Comparison of ENCODE assay signal across 8 cellular contexts in the genomic region with DNA sequence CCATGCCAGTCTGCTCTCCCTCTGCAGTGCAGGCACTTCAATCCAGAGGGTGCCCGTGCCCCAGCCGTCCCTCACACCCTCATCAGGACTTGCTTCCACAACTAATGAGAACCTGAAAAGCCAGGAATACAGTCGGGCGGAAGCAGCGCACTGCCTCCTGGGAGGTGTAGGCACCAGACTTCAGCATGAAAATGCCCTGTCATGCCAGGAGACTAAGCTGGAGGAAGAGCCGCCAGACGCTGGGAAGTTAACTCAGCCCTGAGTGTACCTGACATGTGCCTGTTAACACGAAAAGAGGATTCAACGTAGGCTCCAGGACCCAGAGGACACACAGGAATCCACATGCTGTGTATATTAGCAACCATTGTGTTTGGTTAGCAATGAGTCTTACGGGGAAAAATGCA. TPM values are rescaled to one million over a fixed set of nuclear protein-coding genes. Genes with fewer than 3 reads are reported as not detected.
A peak's percentile ranks its signal among the peaks of the same experiment; 100 is the strongest.
DNase-seq lines count a peak whose midpoint lies in the region; ATAC-seq, FAIRE-seq and TF ChIP-seq lines count a peak whose summit lies in the region.

No MANE protein-coding gene starts in this region.

- H3K27me3 Mint-ChIP-seq in stimulated activated naive B cell treated with anti-CD40 and anti-IgM and Interleukin-4, amounts not matched to agents 10 μg/mL and 1 μg/mL and 100 μg/mL, for 72 hours = peaks cover 6 to 17% of the 10 kb centered on the region in 2 donors

- H3K36me3 Mint-ChIP-seq in stimulated activated naive B cell treated with anti-CD40 and anti-IgM and Interleukin-4, amounts not matched to agents 10 μg/mL and 1 μg/mL and 100 μg/mL, for 72 hours = peaks cover 3 to 4% of the 10 kb centered on the region in 2 donors

- FAIRE-seq in bronchial epithelial cell (lab: Jason Lieb, UNC) = no peak

- peaks cover 13 to 23% of the 10 kb centered on the region in 2 donors for H3K4me1 Mint-ChIP-seq in stimulated activated naive B cell treated with anti-CD40 and anti-IgM and Interleukin-4, amounts not matched to agents 10 μg/mL and 1 μg/mL and 100 μg/mL, for 72 hours

- peak overlapping the region; percentile 60 for H3K27ac Mint-ChIP-seq in stimulated activated naive B cell treated with anti-CD40 and anti-IgM and Interleukin-4, amounts not matched to agents 10 μg/mL and 1 μg/mL and 100 μg/mL, for 72 hours

- H3K4me3 ChIP-seq in bronchial epithelial cell (ENCODE audit: low read depth, low read length) = no peak overlapping the region

- H3K9me3 Mint-ChIP-seq in stimulated activated naive B cell treated with anti-CD40 and anti-IgM and Interleukin-4, amounts not matched to agents 10 μg/mL and 1 μg/mL and 100 μg/mL, for 72 hours = peaks cover 0 to 7% of the 10 kb centered on the region in 2 donors

- DNase-seq in HPDE6-E6E7 (ENCODE audit: extremely low spot score) (peak; percentile 59), bronchial epithelial cell (ENCODE audit: low read depth) (peak; percentile 83), kidney glomerular epithelial cell (lab: John Stamatoyannopoulos, UW) (peak; percentile 21), NCI-H2227 treated with DMSO at 0.1 percent for 48 hours (lab: John Stamatoyannopoulos, UW) (no peak), GM10266 (ENCODE audit: extremely low spot score) (no peak), GM20000 (ENCODE audit: low spot score) (no peak)
- no peak for DNase-seq in stimulated activated naive B cell treated with anti-CD40 and anti-IgM and Interleukin-4, amounts not matched to agents 10 μg/mL and 1 μg/mL and 100 μg/mL, for 72 hours

- ATAC-seq in stimulated activated naive B cell treated with anti-CD40 and anti-IgM and Interleukin-4, amounts not matched to agents 10 μg/mL and 1 μg/mL and 100 μg/mL, for 72 hours (replicated peaks) = peak; percentile 46 to 58
- ATAC-seq in HG03175 (IDR thresholded peaks at IDR 0.05; ENCODE audit: unreplicated experiment) = no peak

- H3K4me3 Mint-ChIP-seq in stimulated activated naive B cell treated with anti-CD40 and anti-IgM and Interleukin-4, amounts not matched to agents 10 μg/mL and 1 μg/mL and 100 μg/mL, for 72 hours = peak overlapping the region; percentile 77 to 80

- H3K36me3 ChIP-seq in bronchial epithelial cell (ENCODE audit: control insufficient read depth, insufficient read depth, low read length) = no peaks in the 10 kb centered on the region

- H3K27me3 ChIP-seq in bronchial epithelial cell (ENCODE audit: control insufficient read depth, insufficient read depth, low read length) = no peaks in the 10 kb centered on the region

- peak; percentile 12 for TF ChIP-seq CTCF in bronchial epithelial cell (IDR thresholded peaks at IDR 0.05; ENCODE audit: insufficient read depth, low read length, severe bottlenecking)
- no peak for TF ChIP-seq CTCF in GM10266 (IDR thresholded peaks at IDR 0.05; ENCODE audit: control insufficient read depth, insufficient read depth, low read depth, missing control alignments)
- no peak for TF ChIP-seq CTCF in GM20000 (IDR thresholded peaks at IDR 0.05; ENCODE audit: extremely low read depth, missing control alignments)

RNA-seq across cellular contexts. Expression of gene FLI1, which starts 40.0 kb away (rescaled TPM):
- total RNA-seq in bronchial epithelial cell = 2.7 and 3.9 TPM in 2 replicates

Comparison
In these comparisons a context has a peak if more than half of its experiments do, and no peak if none do; other contexts are left out.
1. DNase-seq: peak in HPDE6-E6E7 (single experiment), bronchial epithelial cell (single experiment) and kidney glomerular epithelial cell (single experiment); none in stimulated activated naive B cell treated with anti-CD40 and anti-IgM and Interleukin-4, amounts not matched to agents 10 μg/mL and 1 μg/mL and 100 μg/mL, for 72 hours (single experiment), NCI-H2227 treated with DMSO at 0.1 percent for 48 hours (single experiment), GM10266 (single experiment) and GM20000 (single experiment).